20 cellular contexts compared by ENCODE assay signal in the genomic region with DNA sequence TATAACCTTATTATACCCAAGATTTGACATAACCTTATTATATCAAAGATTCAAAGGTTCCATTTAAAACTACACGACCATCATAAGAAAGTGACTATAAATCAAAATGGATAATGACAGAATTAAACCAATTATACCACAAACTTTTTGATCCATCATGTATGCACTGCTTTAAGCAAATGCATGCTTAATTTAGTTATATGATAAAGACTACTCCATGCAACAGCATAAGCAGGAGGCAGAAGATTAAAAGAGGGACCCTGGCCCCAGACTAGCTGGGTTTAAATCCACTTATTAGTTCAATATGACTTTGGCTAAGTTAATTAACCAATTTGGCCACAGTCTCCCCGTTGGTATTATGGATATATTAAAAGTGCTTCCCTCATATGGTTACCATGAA.
"Had no signal": no experiment of that assay in that cellular context is flagged by ENCODE, and none has a peak within 500 bp of the region (broad histone marks: within the 10 kb centered on the region; RNA-seq: fewer than 3 reads in every experiment).

No MANE protein-coding gene starts in this region.

- H3K4me1 Mint-ChIP-seq: activated naive CD8-positive, alpha-beta T cell treated with anti-CD3 and anti-CD28 coated beads, Interleukin-2, amount 10 ng/mL, durations not matched to agents 7 days and 5 days; immature natural killer cell; natural killer cell had no signal

- H2AFZ ChIP-seq: parathyroid adenoma had no signal

- DNase-seq: activated CD4-positive, alpha-beta memory T cell treated with anti-CD3 and anti-CD28 coated beads for 36 hours; activated CD4-positive, alpha-beta T cell treated with anti-CD3 and anti-CD28 coated beads for 48 hours; activated naive CD4-positive, alpha-beta T cell treated with anti-CD3 and anti-CD28 coated beads for 36 hours; activated naive CD8-positive, alpha-beta T cell treated with anti-CD3 and anti-CD28 coated beads, Interleukin-2, amount 10 ng/mL, durations not matched to agents 7 days and 5 days; activated T-cell treated with anti-CD3 and anti-CD28 coated beads, Interleukin-2, amount 50 U/mL, for 48 hours; amniotic stem cell; effector CD4-positive, alpha-beta T cell; erythroblast; immature natural killer cell; kidney glomerular epithelial cell; left ventricle myocardium inferior; natural killer cell; right cardiac atrium; stimulated activated CD4-positive, alpha-beta T cell treated with anti-CD3 and anti-CD28 coated beads, Interleukin-4, amount 100 ng/mL, for 4 hours; stimulated activated naive CD8-positive, alpha-beta T cell treated with anti-CD3 and anti-CD28 coated beads, Interleukin-15, Interleukin-2, amounts not matched to agents 100 U/mL and 50 U/mL, for 24 hours; T-helper 2 cell had no signal

- H3K4me1 ChIP-seq: parathyroid adenoma had no signal

- H3K9me3 ChIP-seq: left ventricle myocardium inferior had no signal

- H3K27ac ChIP-seq: cardiac muscle cell, parathyroid adenoma had no signal

- FAIRE-seq: endometrium had no signal

- H3K4me3 Mint-ChIP-seq: activated CD4-positive, alpha-beta memory T cell treated with anti-CD3 and anti-CD28 coated beads for 36 hours; activated naive CD4-positive, alpha-beta T cell treated with anti-CD3 and anti-CD28 coated beads for 36 hours; activated naive CD8-positive, alpha-beta T cell treated with anti-CD3 and anti-CD28 coated beads, Interleukin-2, amount 10 ng/mL, durations not matched to agents 7 days and 5 days; dendritic cell treated with granulocyte-macrophage colony-stimulating factor and Interleukin-4, amounts not matched to agents 40 ng/mL and 50 ng/mL, for 4 days; immature natural killer cell; natural killer cell had no signal

- ATAC-seq: natural killer cell; right cardiac atrium; stimulated activated naive CD8-positive, alpha-beta T cell treated with anti-CD3 and anti-CD28 coated beads, Interleukin-15, Interleukin-2, amounts not matched to agents 100 U/mL and 50 U/mL, for 24 hours had no signal

- H3K27me3 ChIP-seq: cardiac muscle cell had no signal

- H3K79me2 ChIP-seq: parathyroid adenoma had no signal

- H3K36me3 Mint-ChIP-seq: activated CD4-positive, alpha-beta memory T cell treated with anti-CD3 and anti-CD28 coated beads for 36 hours; activated naive CD8-positive, alpha-beta T cell treated with anti-CD3 and anti-CD28 coated beads, Interleukin-2, amount 10 ng/mL, durations not matched to agents 7 days and 5 days; immature natural killer cell; natural killer cell had no signal

- H3K4me3 ChIP-seq: cardiac muscle cell had no signal

- H3K36me3 ChIP-seq: cardiac muscle cell, left ventricle myocardium inferior had no signal

- H3K9me3 Mint-ChIP-seq: activated CD4-positive, alpha-beta memory T cell treated with anti-CD3 and anti-CD28 coated beads for 36 hours; activated naive CD4-positive, alpha-beta T cell treated with anti-CD3 and anti-CD28 coated beads for 36 hours; activated naive CD8-positive, alpha-beta T cell treated with anti-CD3 and anti-CD28 coated beads, Interleukin-2, amount 10 ng/mL, durations not matched to agents 7 days and 5 days; dendritic cell treated with granulocyte-macrophage colony-stimulating factor and Interleukin-4, amounts not matched to agents 40 ng/mL and 50 ng/mL, for 4 days; immature natural killer cell; natural killer cell had no signal

- H3K9ac ChIP-seq: parathyroid adenoma had no signal

- H3K27ac Mint-ChIP-seq: activated CD4-positive, alpha-beta memory T cell treated with anti-CD3 and anti-CD28 coated beads for 36 hours; activated naive CD4-positive, alpha-beta T cell treated with anti-CD3 and anti-CD28 coated beads for 36 hours; activated naive CD8-positive, alpha-beta T cell treated with anti-CD3 and anti-CD28 coated beads, Interleukin-2, amount 10 ng/mL, durations not matched to agents 7 days and 5 days; dendritic cell treated with granulocyte-macrophage colony-stimulating factor and Interleukin-4, amounts not matched to agents 40 ng/mL and 50 ng/mL, for 4 days; immature natural killer cell; natural killer cell had no signal
